8 cellular contexts compared by ENCODE assay signal in genomic region chr10:29496341-29497162, GRCh38.
DNase-seq lines count a peak whose midpoint lies in the region; ATAC-seq and TF ChIP-seq lines count a peak whose summit lies in the region.

No MANE protein-coding gene starts in this region.

- TF ChIP-seq CTCF in AG10803 (conservative IDR thresholded peaks at IDR 0.05; ENCODE audit: low read length) (peak; percentile 97), hepatocyte (IDR thresholded peaks at IDR 0.05; ENCODE audit: poor library complexity) (peak; percentile 91)

- peak; percentile 56 for DNase-seq in AG10803 (ENCODE audit: low read depth)
- peak; percentile 80 for DNase-seq in HuH-7.5 (ENCODE audit: low spot score)
- peak in 4 of 5 donors; percentile 22 to 40 (median 29) for DNase-seq in T-helper 1 cell
- DNase-seq in anterior cingulate cortex (lab: John Stamatoyannopoulos, UW), result peak in 53 of 58 donors; percentile 6 to 81 (median 35)
- DNase-seq in hepatocyte (ENCODE audit: low spot score), result peak; percentile 84
- DNase-seq in sciatic nerve (ENCODE audit: low spot score), result peak; percentile 91

- no peak overlapping the region for H3K4me2 ChIP-seq in hepatocyte

- H3K27me3 ChIP-seq in hepatocyte, result no peaks in the 10 kb centered on the region

- no peaks in the 10 kb centered on the region for H3K36me3 ChIP-seq in hepatocyte (replicated peaks; ENCODE audit: insufficient read depth, low read depth)

- H3K9me2 ChIP-seq in hepatocyte (replicated peaks; ENCODE audit: insufficient read depth), result no peaks in the 10 kb centered on the region

- 29% methylated on average over 14 of the region's 14 CpGs for WGBS in hepatocyte (ENCODE audit: low lambda C conversion rate, missing lambda C conversion rate)

- no peaks in the 10 kb centered on the region for H3K9me3 ChIP-seq in hepatocyte (ENCODE audit: low read depth)

- no peak overlapping the region for H3K27ac ChIP-seq in hepatocyte

- H3K4me3 ChIP-seq in AG10803 (ENCODE audit: low read length) (no peak overlapping the region), hepatocyte (no peak overlapping the region)

- H2AFZ ChIP-seq in hepatocyte, result no peak overlapping the region

- no peaks in the 10 kb centered on the region for H4K20me1 ChIP-seq in hepatocyte (ENCODE audit: insufficient read depth, poor library complexity, severe bottlenecking)

- ATAC-seq in GM18870 (IDR thresholded peaks at IDR 0.05; ENCODE audit: unreplicated experiment), result peak; percentile 48
- ATAC-seq in sciatic nerve, result peak; percentile 92
- ATAC-seq in GM18873 (IDR thresholded peaks at IDR 0.05; ENCODE audit: low FRiP score, unreplicated experiment), result no peak

- H3K4me1 ChIP-seq in hepatocyte (ENCODE audit: insufficient read depth), result no peaks in the 10 kb centered on the region

- intact Hi-C loops in sciatic nerve (cut with DNase I), result no loop called here

- no peaks in the 10 kb centered on the region for H3K79me2 ChIP-seq in hepatocyte

Comparison
In these comparisons a context has a peak if more than half of its experiments do, and no peak if none do; other contexts are left out.
1. DNase-seq: peak in every context shown above with its lines; median percentile 91 in sciatic nerve; 84 in hepatocyte; 80 in HuH-7.5; 56 in AG10803; 35 in anterior cingulate cortex; 29 in T-helper 1 cell.